In genomic region chr10:75512534-75512933, GRCh38 we compare ENCODE assay signal across 11 cellular contexts.
DNase-seq lines count a peak whose midpoint lies in the region; ATAC-seq and TF ChIP-seq lines count a peak whose summit lies in the region.
"Had no signal": no experiment of that assay in that cellular context is flagged by ENCODE, and none has a peak within 500 bp of the region (broad histone marks: within the 10 kb centered on the region; RNA-seq: fewer than 3 reads in every experiment).

No MANE protein-coding gene starts in this region.

- TF ChIP-seq CTCF in epithelial cell of esophagus (IDR thresholded peaks at IDR 0.05; ENCODE audit: insufficient read depth, low read depth, low read length, missing control alignments) (no peak), nephron progenitor cell (IDR thresholded peaks at IDR 0.05) (no peak)

- DNase-seq in DMS 273 treated with DMSO at 0.1 percent for 48 hours (lab: John Stamatoyannopoulos, UW) = peak; percentile 52
- DNase-seq in NCI-H187 (lab: John Stamatoyannopoulos, UW) = peak; percentile 21 to 53
- DNase-seq in epithelial cell of esophagus (ENCODE audit: low read depth) = peak; percentile 15
- DNase-seq in nephron progenitor cell = peak; percentile 27
- DNase-seq in stimulated activated CD4-positive, alpha-beta T cell treated with anti-CD3 and anti-CD28 coated beads, Interleukin-4, amount 100 ng/mL, for 4 hours = no peak
- DNase-seq: head of caudate nucleus, NCI-H1092 had no signal

- ATAC-seq in GM19324 (IDR thresholded peaks at IDR 0.05; ENCODE audit: low FRiP score, unreplicated experiment) (no peak), GM21390 (IDR thresholded peaks at IDR 0.05; ENCODE audit: unreplicated experiment) (no peak), HG02571 (IDR thresholded peaks at IDR 0.05; ENCODE audit: unreplicated experiment) (no peak)

- H3K4me3 ChIP-seq in epithelial cell of esophagus (ENCODE audit: low read length) = no peak overlapping the region

- H3K9me3 Mint-ChIP-seq in nephron progenitor cell = peaks cover 33% of the 10 kb centered on the region

- H3K4me1 Mint-ChIP-seq in nephron progenitor cell = peaks cover 63% of the 10 kb centered on the region

- H3K27me3 Mint-ChIP-seq in nephron progenitor cell (ENCODE audit: low read depth, poor library complexity) = peaks cover 12% of the 10 kb centered on the region

- H3K4me3 Mint-ChIP-seq in nephron progenitor cell = peak overlapping the region; percentile 48
- H3K4me3 Mint-ChIP-seq: activated naive CD8-positive, alpha-beta T cell had no signal

- H3K36me3 Mint-ChIP-seq in nephron progenitor cell (ENCODE audit: low read depth) = peaks cover 24% of the 10 kb centered on the region

- H3K27ac Mint-ChIP-seq in nephron progenitor cell = peak overlapping the region; percentile 62
- H3K27ac Mint-ChIP-seq: activated naive CD8-positive, alpha-beta T cell had no signal

Comparison
In these comparisons a context has a peak if more than half of its experiments do, and no peak if none do; other contexts are left out.
1. DNase-seq: peak in DMS 273 treated with DMSO at 0.1 percent for 48 hours (single experiment), NCI-H187 (2 of 2), epithelial cell of esophagus (single experiment) and nephron progenitor cell (single experiment); none in stimulated activated CD4-positive, alpha-beta T cell treated with anti-CD3 and anti-CD28 coated beads, Interleukin-4, amount 100 ng/mL, for 4 hours (0 of 2).